ENCODE assay signal across 25 cellular contexts in the genomic region with DNA sequence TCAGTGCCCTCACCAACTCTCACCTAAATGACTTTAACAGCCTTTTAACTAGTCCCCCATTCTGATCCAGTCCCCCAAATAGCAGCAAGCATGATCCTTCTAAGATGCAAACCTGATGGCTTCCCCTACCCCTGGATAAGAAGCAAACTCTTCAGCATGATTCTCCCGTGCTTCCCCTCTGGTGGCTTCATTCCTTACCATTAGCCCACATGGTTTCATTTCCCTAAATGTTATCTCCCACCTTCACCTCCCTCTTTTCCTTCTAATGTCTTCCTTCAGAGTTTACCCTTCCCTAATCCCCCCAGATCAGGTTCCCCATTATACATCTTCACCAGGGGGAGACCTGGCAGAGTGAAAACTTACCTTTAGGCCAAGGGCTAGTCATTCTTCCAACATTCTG. TPM values are rescaled to one million over a fixed set of nuclear protein-coding genes. Genes with fewer than 3 reads are reported as not detected.
A peak's percentile ranks its signal among the peaks of the same experiment; 100 is the strongest.
DNase-seq lines count a peak whose midpoint lies in the region; ATAC-seq and TF ChIP-seq lines count a peak whose summit lies in the region.
"Had no signal": no experiment of that assay in that cellular context is flagged by ENCODE, and none has a peak within 500 bp of the region (broad histone marks: within the 10 kb centered on the region; RNA-seq: fewer than 3 reads in every experiment).

No MANE protein-coding gene starts in this region.

- intact Hi-C loops in activated T-helper 1 cell treated with anti-CD3 and anti-CD28 coated beads, Interleukin-12 subunit alpha, Interleukin-12 subunit beta, Interleukin-2, Interleukin-4 antibody, amounts not matched to agents 30 ng/mL and 10 ng/mL and 1 ng/mL, durations not matched to agents 14 hours and 24 hours and 36 hours (cut with micrococcal nuclease): loop anchor here (10.0 kb wide), 1 partner anchor 263 kb away; a partner anchor contains a TSS
- intact Hi-C loops in ascending aorta (cut with DNase I): no loop called here

- no peaks in the 10 kb centered on the region for H3K27me3 ChIP-seq in ascending aorta
- H3K27me3 ChIP-seq: cardiac muscle cell, gastroesophageal sphincter, pancreas, sigmoid colon had no signal

- H3K9me3 ChIP-seq in ascending aorta: no peaks in the 10 kb centered on the region
- H3K9me3 ChIP-seq: gastroesophageal sphincter, left ventricle myocardium inferior, pancreas, sigmoid colon had no signal

- peaks cover 24 to 33% (median 32%) of the 10 kb centered on the region in 3 donors for H3K4me1 Mint-ChIP-seq in IgD-negative memory B cell
- H3K4me1 Mint-ChIP-seq in activated T-helper 1 cell treated with anti-CD3 and anti-CD28 coated beads, Interleukin-12 subunit alpha, Interleukin-12 subunit beta, Interleukin-2, Interleukin-4 antibody, amounts not matched to agents 30 ng/mL and 10 ng/mL and 1 ng/mL, durations not matched to agents 14 hours and 24 hours and 36 hours (ENCODE audit: low read depth): peaks cover 27% of the 10 kb centered on the region
- peaks cover 33 to 55% (median 47%) of the 10 kb centered on the region in 3 donors for H3K4me1 Mint-ChIP-seq in naive B cell

- no peaks in the 10 kb centered on the region for H3K27me3 Mint-ChIP-seq in IgD-negative memory B cell
- H3K27me3 Mint-ChIP-seq in activated T-helper 1 cell treated with anti-CD3 and anti-CD28 coated beads, Interleukin-12 subunit alpha, Interleukin-12 subunit beta, Interleukin-2, Interleukin-4 antibody, amounts not matched to agents 30 ng/mL and 10 ng/mL and 1 ng/mL, durations not matched to agents 14 hours and 24 hours and 36 hours (ENCODE audit: insufficient read depth): peaks cover 2% of the 10 kb centered on the region
- H3K27me3 Mint-ChIP-seq in naive B cell: no peaks in the 10 kb centered on the region
- H3K27me3 Mint-ChIP-seq: natural killer cell treated with Interleukin-12 subunit alpha and Interleukin-12 subunit beta and Interleukin-15 and Interleukin-18, amount 100 ng/mL, for 72 hours had no signal

- ATAC-seq in naive B cell (ENCODE audit: low read depth in 2 of 2) (no peak), GM18861 (IDR thresholded peaks at IDR 0.05; ENCODE audit: unreplicated experiment) (no peak)
- ATAC-seq: gastroesophageal sphincter; natural killer cell treated with Interleukin-12 subunit alpha and Interleukin-12 subunit beta and Interleukin-15 and Interleukin-18, amount 100 ng/mL, for 72 hours; pancreas had no signal

- no peak overlapping the region for H3K4me3 ChIP-seq in ascending aorta
- H3K4me3 ChIP-seq: cardiac muscle cell, gastroesophageal sphincter, left ventricle myocardium inferior, pancreas, sigmoid colon had no signal

- H3K36me3 ChIP-seq in ascending aorta: no peaks in the 10 kb centered on the region
- H3K36me3 ChIP-seq: cardiac muscle cell, gastroesophageal sphincter, left ventricle myocardium inferior, pancreas, sigmoid colon had no signal

- DNase-seq in CD1c-positive myeloid dendritic cell (ENCODE audit: extremely low spot score) (peak; percentile 74), naive B cell (no peak), NAMALWA (ENCODE audit: low spot score) (no peak), ascending aorta (ENCODE audit: low spot score in 2 of 2) (no peak)
- DNase-seq in activated T-helper 1 cell treated with anti-CD3 and anti-CD28 coated beads, Interleukin-12 subunit alpha, Interleukin-12 subunit beta, Interleukin-2, Interleukin-4 antibody, amounts not matched to agents 30 ng/mL and 10 ng/mL and 1 ng/mL, durations not matched to agents 14 hours and 24 hours and 36 hours (ENCODE audit: low spot score): no peak
- DNase-seq: activated CD4-positive, alpha-beta T cell treated with anti-CD3 and anti-CD28 coated beads, Interleukin-2, amount 50 U/mL, for 48 hours; activated gamma-delta T cell treated with Interleukin-2 at 50 U/mL for 16 hours; cortex of kidney; IMR-90; left ventricle myocardium inferior; NCI-H146; NCI-H2171; NCI-H524 treated with DMSO at 0.1 percent for 48 hours; NK-92 treated with Interleukin-12 subunit alpha and Interleukin-12 subunit beta, amount 100 ng/mL, for 24 hours; pancreas; sigmoid colon; stimulated activated CD4-positive, alpha-beta T cell treated with anti-CD3 and anti-CD28 coated beads, Interleukin-15, amount 100 ng/mL, for 24 hours; trophoblast cell had no signal

- no peak overlapping the region for H3K27ac ChIP-seq in ascending aorta
- H3K27ac ChIP-seq: cardiac muscle cell, gastroesophageal sphincter, left ventricle myocardium inferior, pancreas, sigmoid colon had no signal

- peak overlapping the region in 1 of 3 donors; percentile 94 for H3K27ac Mint-ChIP-seq in IgD-negative memory B cell
- peak overlapping the region; percentile 4 for H3K27ac Mint-ChIP-seq in activated T-helper 1 cell treated with anti-CD3 and anti-CD28 coated beads, Interleukin-12 subunit alpha, Interleukin-12 subunit beta, Interleukin-2, Interleukin-4 antibody, amounts not matched to agents 30 ng/mL and 10 ng/mL and 1 ng/mL, durations not matched to agents 14 hours and 24 hours and 36 hours
- peak overlapping the region in 5 of 6 donors; percentile 5 to 83 (median 38) for H3K27ac Mint-ChIP-seq in naive B cell
- H3K27ac Mint-ChIP-seq: T-helper 2 cell treated with Interferon-gamma antibody and Interleukin-4, amounts not matched to agents 5 μg/mL and 100 μg/mL, for 36 hours had no signal

- peaks cover 2 to 8% of the 10 kb centered on the region in 2 donors for H3K4me1 ChIP-seq in ascending aorta
- H3K4me1 ChIP-seq: pancreas had no signal

- peak overlapping the region in 3 of 4 donors; percentile 39 to 89 (median 83) for H3K4me3 Mint-ChIP-seq in IgD-negative memory B cell
- no peak overlapping the region for H3K4me3 Mint-ChIP-seq in activated T-helper 1 cell treated with anti-CD3 and anti-CD28 coated beads, Interleukin-12 subunit alpha, Interleukin-12 subunit beta, Interleukin-2, Interleukin-4 antibody, amounts not matched to agents 30 ng/mL and 10 ng/mL and 1 ng/mL, durations not matched to agents 14 hours and 24 hours and 36 hours
- peak overlapping the region in 5 of 8 donors; percentile 1 to 37 (median 19) for H3K4me3 Mint-ChIP-seq in naive B cell
- H3K4me3 Mint-ChIP-seq: natural killer cell treated with Interleukin-12 subunit alpha and Interleukin-12 subunit beta and Interleukin-15 and Interleukin-18, amount 100 ng/mL, for 72 hours; T-helper 2 cell treated with Interferon-gamma antibody and Interleukin-4, amounts not matched to agents 5 μg/mL and 100 μg/mL, for 36 hours had no signal

- H3K9me3 Mint-ChIP-seq in IgD-negative memory B cell (no peaks in the 10 kb centered on the region), naive B cell (no peaks in the 10 kb centered on the region)
- no peaks in the 10 kb centered on the region for H3K9me3 Mint-ChIP-seq in activated T-helper 1 cell treated with anti-CD3 and anti-CD28 coated beads, Interleukin-12 subunit alpha, Interleukin-12 subunit beta, Interleukin-2, Interleukin-4 antibody, amounts not matched to agents 30 ng/mL and 10 ng/mL and 1 ng/mL, durations not matched to agents 14 hours and 24 hours and 36 hours
- H3K9me3 Mint-ChIP-seq: natural killer cell treated with Interleukin-12 subunit alpha and Interleukin-12 subunit beta and Interleukin-15 and Interleukin-18, amount 100 ng/mL, for 72 hours; T-helper 2 cell treated with Interferon-gamma antibody and Interleukin-4, amounts not matched to agents 5 μg/mL and 100 μg/mL, for 36 hours had no signal

- TF ChIP-seq CTCF in ascending aorta (IDR thresholded peaks at IDR 0.05): no peak

- no peaks in the 10 kb centered on the region for H3K36me3 Mint-ChIP-seq in IgD-negative memory B cell
- H3K36me3 Mint-ChIP-seq in activated T-helper 1 cell treated with anti-CD3 and anti-CD28 coated beads, Interleukin-12 subunit alpha, Interleukin-12 subunit beta, Interleukin-2, Interleukin-4 antibody, amounts not matched to agents 30 ng/mL and 10 ng/mL and 1 ng/mL, durations not matched to agents 14 hours and 24 hours and 36 hours (ENCODE audit: low read depth): peaks cover 7% of the 10 kb centered on the region
- H3K36me3 Mint-ChIP-seq in naive B cell: no peaks in the 10 kb centered on the region

RNA-seq across cellular contexts. Expression of a gene that starts 4.0 kb away (rescaled TPM):
- 126 TPM for polyA plus RNA-seq in IgD-negative memory B cell
- 112 and 119 TPM in 2 replicates for total RNA-seq in activated T-helper 1 cell treated with anti-CD3 and anti-CD28 coated beads, Interleukin-12 subunit alpha, Interleukin-12 subunit beta, Interleukin-2, Interleukin-4 antibody, amounts not matched to agents 30 ng/mL and 10 ng/mL and 1 ng/mL, durations not matched to agents 14 hours and 24 hours and 36 hours
- 100 to 1,000 TPM in 5 of 6 donors, 10 to 100 TPM in 1; 84.9 to 162 (median 111) TPM for polyA plus RNA-seq in naive B cell (ENCODE audit: low read depth in 6 of 6)
- total RNA-seq in ascending aorta: 28.4 TPM

RNA-seq across cellular contexts. Expression of a gene that starts 28.1 kb away (rescaled TPM):
- 36.3 TPM for polyA plus RNA-seq in IgD-negative memory B cell
- 50.9 and 55.4 TPM in 2 replicates for total RNA-seq in activated T-helper 1 cell treated with anti-CD3 and anti-CD28 coated beads, Interleukin-12 subunit alpha, Interleukin-12 subunit beta, Interleukin-2, Interleukin-4 antibody, amounts not matched to agents 30 ng/mL and 10 ng/mL and 1 ng/mL, durations not matched to agents 14 hours and 24 hours and 36 hours
- polyA plus RNA-seq in naive B cell (ENCODE audit: low read depth in 6 of 6): 10 to 100 TPM; 33.3 to 50.5 (median 39.9) TPM
- total RNA-seq in ascending aorta: 29.8 TPM

RNA-seq across cellular contexts. Expression of a gene that starts 44.5 kb away (rescaled TPM):
- 0.68 TPM for polyA plus RNA-seq in IgD-negative memory B cell
- total RNA-seq in activated T-helper 1 cell treated with anti-CD3 and anti-CD28 coated beads, Interleukin-12 subunit alpha, Interleukin-12 subunit beta, Interleukin-2, Interleukin-4 antibody, amounts not matched to agents 30 ng/mL and 10 ng/mL and 1 ng/mL, durations not matched to agents 14 hours and 24 hours and 36 hours: 62.0 and 64.0 TPM in 2 replicates
- polyA plus RNA-seq in naive B cell (ENCODE audit: low read depth in 6 of 6): under 1 TPM in 4 of 6 donors, not detected in 2; 0.09 to 0.40 (median 0.23) TPM
- not detected for total RNA-seq in ascending aorta
- total RNA-seq: IMR-90, RPMI7951 had no signal
- polyA plus RNA-seq: cardiac muscle cell had no signal

Comparison
In these comparisons a context has a peak if more than half of its experiments do, and no peak if none do; other contexts are left out.
1. RNA of a gene that starts 44.5 kb away (total RNA-seq): 62.0 to 64.0 TPM in activated T-helper 1 cell treated with anti-CD3 and anti-CD28 coated beads, Interleukin-12 subunit alpha, Interleukin-12 subunit beta, Interleukin-2, Interleukin-4 antibody, amounts not matched to agents 30 ng/mL and 10 ng/mL and 1 ng/mL, durations not matched to agents 14 hours and 24 hours and 36 hours; not detected in ascending aorta (single experiment); every median in the first group is over 10 times any median in the second.